10 cellular contexts compared by ENCODE assay signal in genomic region chr5:153896701-153897100, GRCh38.
DNase-seq lines count a peak whose midpoint lies in the region; ATAC-seq lines count a peak whose summit lies in the region.
"Had no signal": no experiment of that assay in that cellular context is flagged by ENCODE, and none has a peak within 500 bp of the region (broad histone marks: within the 10 kb centered on the region; RNA-seq: fewer than 3 reads in every experiment).

No MANE protein-coding gene starts in this region.

- DNase-seq in NCI-H2107 treated with DMSO at 0.1 percent for 48 hours (lab: John Stamatoyannopoulos, UW; ENCODE audit: unreplicated experiment) (peak; percentile 39), NCI-H2107 (lab: John Stamatoyannopoulos, UW) (no peak), NCI-H2171 treated with DMSO at 0.1 percent for 48 hours (lab: John Stamatoyannopoulos, UW) (peak; percentile 92), iris pigment epithelial cell (ENCODE audit: low read depth) (peak; percentile 72), NCI-H2227 (lab: John Stamatoyannopoulos, UW; ENCODE audit: unreplicated experiment) (no peak), dermis blood vessel endothelial cell (no peak), SK-N-DZ (ENCODE audit: low spot score) (no peak)
- DNase-seq: heart left ventricle had no signal

- peak; percentile 93 for ATAC-seq in HG02970 (IDR thresholded peaks at IDR 0.05; ENCODE audit: low FRiP score, unreplicated experiment)
- ATAC-seq: A549 had no signal

Comparison
In these comparisons a context has a peak if more than half of its experiments do, and no peak if none do; other contexts are left out.
1. DNase-seq: peak in NCI-H2107 treated with DMSO at 0.1 percent for 48 hours (single experiment), NCI-H2171 treated with DMSO at 0.1 percent for 48 hours (single experiment) and iris pigment epithelial cell (single experiment); none in NCI-H2107 (single experiment), NCI-H2227 (single experiment), dermis blood vessel endothelial cell (single experiment) and SK-N-DZ (single experiment).